ENCODE assay signal across 19 cellular contexts in genomic region chr2:152518656-152519580, GRCh38.
DNase-seq lines count a peak whose midpoint lies in the region; ATAC-seq, FAIRE-seq and TF ChIP-seq lines count a peak whose summit lies in the region.
"Had no signal": no experiment of that assay in that cellular context is flagged by ENCODE, and none has a peak within 500 bp of the region (broad histone marks: within the 10 kb centered on the region; RNA-seq: fewer than 3 reads in every experiment).

No MANE protein-coding gene starts in this region.

- H3K36me3 ChIP-seq in astrocyte (ENCODE audit: insufficient read depth, low read length) = no peaks in the 10 kb centered on the region
- no peaks in the 10 kb centered on the region for H3K36me3 ChIP-seq in stomach smooth muscle (ENCODE audit: control insufficient read depth in 2 of 2, insufficient read depth in 2 of 2, low read length in 2 of 2)
- no peaks in the 10 kb centered on the region for H3K36me3 ChIP-seq in ascending aorta
- H3K36me3 ChIP-seq in stomach = no peaks in the 10 kb centered on the region
- H3K36me3 ChIP-seq in left lung = no peaks in the 10 kb centered on the region
- H3K36me3 ChIP-seq: lower lobe of right lung, upper lobe of left lung had no signal

- intact Hi-C loops in ascending aorta (cut with DNase I) = no loop called here
- intact Hi-C loops in stomach (cut with DNase I; ENCODE audit: low total_unique reads) = no loop called here
- intact Hi-C loops in left lung (cut with DNase I) = no loop called here

- no peak for TF ChIP-seq POLR2A in stomach (IDR thresholded peaks at IDR 0.05)

- H3K27me3 ChIP-seq in astrocyte (ENCODE audit: insufficient read depth, low read length) (no peaks in the 10 kb centered on the region), foreskin keratinocyte (no peaks in the 10 kb centered on the region), stomach smooth muscle (ENCODE audit: control insufficient read depth in 1 of 2, insufficient read depth in 2 of 2, low read length in 2 of 2) (no peaks in the 10 kb centered on the region), ascending aorta (no peaks in the 10 kb centered on the region), stomach (no peaks in the 10 kb centered on the region), left lung (no peaks in the 10 kb centered on the region)
- H3K27me3 ChIP-seq: BLaER1 treated with 17β-estradiol and CSF1 and Interleukin-3, amounts not matched to agents 10 nM and 100 nM; upper lobe of left lung had no signal

- 36 to 56% (median 46%) methylated on average over 14 of the region's 14 CpGs for WGBS in stomach, 5 donors

- no peak overlapping the region for H2AFZ ChIP-seq in astrocyte (ENCODE audit: low read depth, low read length)

- no peaks in the 10 kb centered on the region for H3K9me3 ChIP-seq in astrocyte (ENCODE audit: insufficient read depth, low read depth, low read length)
- H3K9me3 ChIP-seq in stomach smooth muscle (ENCODE audit: control insufficient read depth in 2 of 2, low read length in 2 of 2) = no peaks in the 10 kb centered on the region
- H3K9me3 ChIP-seq in ascending aorta = no peaks in the 10 kb centered on the region
- H3K9me3 ChIP-seq in stomach = no peaks in the 10 kb centered on the region
- H3K9me3 ChIP-seq in left lung = no peaks in the 10 kb centered on the region
- H3K9me3 ChIP-seq: lower lobe of right lung, upper lobe of left lung had no signal

- H3K27ac ChIP-seq in astrocyte (ENCODE audit: low read depth, low read length) (no peak overlapping the region), foreskin keratinocyte (no peak overlapping the region), stomach smooth muscle (ENCODE audit: low read length) (no peak overlapping the region), ascending aorta (peak overlapping the region in 1 of 2 donors; percentile 13), stomach (peak overlapping the region in 1 of 5 donors; percentile 6), left lung (no peak overlapping the region)
- H3K27ac ChIP-seq: 22Rv1; BLaER1 treated with 17β-estradiol and CSF1 and Interleukin-3, amounts not matched to agents 10 nM and 100 nM; lower lobe of right lung; upper lobe of left lung had no signal

- H3K27ac Mint-ChIP-seq in astrocyte (ENCODE audit: unreplicated experiment) = no peak overlapping the region

- no peak for TF ChIP-seq EP300 in stomach (IDR thresholded peaks at IDR 0.05)

- H4K20me1 ChIP-seq in astrocyte (ENCODE audit: insufficient read depth, low read length) = no peaks in the 10 kb centered on the region

- H3K4me1 Mint-ChIP-seq in astrocyte (ENCODE audit: low read depth, unreplicated experiment) = peaks cover 23% of the 10 kb centered on the region

- DNase-seq in DMS153 (lab: John Stamatoyannopoulos, UW) (peak; percentile 16), DMS153 treated with DMSO at 0.1 percent for 48 hours (lab: John Stamatoyannopoulos, UW; ENCODE audit: unreplicated experiment) (no peak), astrocyte (ENCODE audit: low read depth) (no peak), foreskin keratinocyte (peak in 1 of 2 donors; percentile 45), ascending aorta (ENCODE audit: low spot score in 2 of 2) (no peak), stomach (no peak), left lung (no peak)
- DNase-seq: activated CD8-positive, alpha-beta memory T cell treated with anti-CD3 and anti-CD28 coated beads for 24 hours; effector CD8-positive, alpha-beta T cell; lower lobe of right lung; NCI-H1694; NCI-H774; T-helper 1 cell; upper lobe of left lung had no signal

- no peak overlapping the region for H3K4me3 Mint-ChIP-seq in astrocyte (ENCODE audit: unreplicated experiment)
- H3K4me3 Mint-ChIP-seq: neural crest cell had no signal

- peaks cover 2% of the 10 kb centered on the region for H3K9me3 Mint-ChIP-seq in astrocyte (ENCODE audit: unreplicated experiment)
- H3K9me3 Mint-ChIP-seq: neural crest cell had no signal

- TF ChIP-seq CTCF in astrocyte (IDR thresholded peaks at IDR 0.05; ENCODE audit: insufficient read depth, low read depth, low read length) (no peak), foreskin keratinocyte (conservative IDR thresholded peaks at IDR 0.05) (no peak), ascending aorta (IDR thresholded peaks at IDR 0.05) (no peak), stomach (IDR thresholded peaks at IDR 0.05) (no peak), left lung (IDR thresholded peaks at IDR 0.05) (no peak)

- peaks cover 2% of the 10 kb centered on the region for H3K36me3 Mint-ChIP-seq in astrocyte (ENCODE audit: low read depth, unreplicated experiment)

- no peaks in the 10 kb centered on the region for H3K27me3 Mint-ChIP-seq in astrocyte (ENCODE audit: low read depth, unreplicated experiment)

- H3K4me2 ChIP-seq in astrocyte (ENCODE audit: low read length) = peak overlapping the region; percentile 29

- H3K4me3 ChIP-seq in astrocyte (ENCODE audit: insufficient read depth, low read depth, low read length) (no peak overlapping the region), stomach smooth muscle (ENCODE audit: low read length in 2 of 2) (peak overlapping the region; percentile 58 to 65), ascending aorta (peak overlapping the region in 1 of 2 donors; percentile 50), stomach (peak overlapping the region in 1 of 4 donors; percentile 21), left lung (no peak overlapping the region)
- H3K4me3 ChIP-seq: BLaER1 treated with 17β-estradiol and CSF1 and Interleukin-3, amounts not matched to agents 10 nM and 100 nM; lower lobe of right lung; upper lobe of left lung had no signal

- no peak for FAIRE-seq in astrocyte (lab: Jason Lieb, UNC)

- H3K79me2 ChIP-seq in astrocyte (ENCODE audit: insufficient read depth, low read length) = peaks cover 44% of the 10 kb centered on the region

- H3K4me1 ChIP-seq in astrocyte (ENCODE audit: insufficient read depth, low read length) (peaks cover 13% of the 10 kb centered on the region), foreskin keratinocyte (peaks cover 29% of the 10 kb centered on the region), stomach smooth muscle (ENCODE audit: control insufficient read depth, insufficient read depth, low read length) (no peaks in the 10 kb centered on the region), ascending aorta (peaks cover 0 to 2% of the 10 kb centered on the region in 2 donors), stomach (peaks cover 6 to 35% (median 21%) of the 10 kb centered on the region in 4 donors), left lung (no peaks in the 10 kb centered on the region)
- H3K4me1 ChIP-seq: upper lobe of left lung had no signal

- no peak overlapping the region for H3K9ac ChIP-seq in astrocyte (ENCODE audit: low read length)
- peak overlapping the region; percentile 3 to 29 for H3K9ac ChIP-seq in stomach smooth muscle (ENCODE audit: low read length in 2 of 2)
- H3K9ac ChIP-seq: BLaER1 treated with 17β-estradiol and CSF1 and Interleukin-3, amounts not matched to agents 10 nM and 100 nM had no signal

- ATAC-seq in foreskin keratinocyte (peak; percentile 41), left lung (no peak)
- ATAC-seq: lower lobe of right lung, sciatic nerve had no signal

Comparison
In these comparisons a context has a peak if more than half of its experiments do, and no peak if none do; other contexts are left out.
1. H3K4me3 ChIP-seq: peak in stomach smooth muscle (2 of 2); none in astrocyte (single experiment) and left lung (0 of 2).